33 cellular contexts compared by ENCODE assay signal in the genomic region with DNA sequence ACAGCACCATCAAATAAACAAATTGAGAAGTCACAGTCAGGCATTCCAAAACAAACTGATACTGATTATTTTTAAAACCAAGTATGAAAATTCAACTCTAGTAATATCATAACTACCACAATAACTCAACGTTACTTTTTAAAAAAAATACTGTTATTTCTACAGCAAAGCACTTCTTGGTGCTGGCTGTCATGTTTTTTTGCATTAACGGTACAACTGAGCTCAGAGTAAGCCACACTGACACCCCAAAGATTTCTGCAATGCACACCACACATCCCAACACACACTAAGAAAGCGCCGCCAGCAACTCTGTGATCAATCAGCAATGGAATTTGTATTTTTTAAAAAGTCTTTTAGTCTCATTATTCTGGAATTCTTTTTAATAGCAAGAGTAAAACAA.
"Had no signal": no experiment of that assay in that cellular context is flagged by ENCODE, and none has a peak within 500 bp of the region (broad histone marks: within the 10 kb centered on the region; RNA-seq: fewer than 3 reads in every experiment).

No MANE protein-coding gene starts in this region.

- H3K4me3 ChIP-seq: MG63, Peyer's patch had no signal

- FAIRE-seq: colon had no signal

- H3K4me1 Mint-ChIP-seq: activated B cell treated with CpG ODN at 0.5 μM for 24 hours had no signal

- ATAC-seq: activated CD8-positive, alpha-beta T cell treated with anti-CD3 and anti-CD28 coated beads for 36 hours; PC-3; Right ventricle myocardium inferior; SK-N-SH treated with all-trans-retinoic acid at 6 μM for 48 hours; T-cell had no signal

- H3K27ac Mint-ChIP-seq: activated B cell treated with CpG ODN at 0.5 μM for 24 hours; activated naive CD8-positive, alpha-beta T cell treated with anti-CD3 and anti-CD28 coated beads for 36 hours; T-cell had no signal

- H3K27ac ChIP-seq: brain microvascular endothelial cell, Peyer's patch, RWPE1, VCaP had no signal

- DNase-seq: activated B cell treated with CpG ODN at 0.5 μM for 24 hours; activated CD4-positive, alpha-beta T cell treated with anti-CD3 and anti-CD28 coated beads, Interleukin-2, amount 50 U/mL, for 1 hour; activated CD4-positive, CD25-positive, alpha-beta regulatory T cell treated with anti-CD3 and anti-CD28 coated beads, Interleukin-2, amount 50 U/mL, for 72 hours; activated CD8-positive, alpha-beta T cell treated with anti-CD3 and anti-CD28 coated beads for 36 hours; activated effector memory CD4-positive, alpha-beta T cell treated with anti-CD3 and anti-CD28 coated beads, Interleukin-2, amount 50 U/mL, for 16 hours; activated naive CD4-positive, alpha-beta T cell; activated naive CD4-positive, alpha-beta T cell treated with anti-CD3 and anti-CD28 coated beads, Interleukin-2, amount 50 U/mL, for 16 hours; activated naive CD8-positive, alpha-beta T cell treated with anti-CD3 and anti-CD28 coated beads for 36 hours; activated T-cell treated with anti-CD3 and anti-CD28 coated beads for 4 hours; amniotic stem cell; aorta; brain microvascular endothelial cell; central memory CD4-positive, alpha-beta T cell; Kasumi-1; KG1; MG63; MV-4-11; NCI-H1092; NCI-H1436 treated with DMSO at 0.1 percent for 48 hours; NCI-H1694 treated with DMSO at 0.1 percent for 48 hours; NCI-H2029; NCI-H345; NCI-H524 treated with DMSO at 0.1 percent for 48 hours; PC-3; Peyer's patch; SIG-M5; T-cell; T-helper 9 cell had no signal

- H3K4me3 Mint-ChIP-seq: activated B cell treated with CpG ODN at 0.5 μM for 24 hours; activated CD8-positive, alpha-beta T cell treated with anti-CD3 and anti-CD28 coated beads for 36 hours; activated naive CD8-positive, alpha-beta T cell treated with anti-CD3 and anti-CD28 coated beads for 36 hours; T-cell had no signal

- H3K9me3 Mint-ChIP-seq: activated B cell treated with CpG ODN at 0.5 μM for 24 hours; activated CD8-positive, alpha-beta T cell treated with anti-CD3 and anti-CD28 coated beads for 36 hours; activated naive CD8-positive, alpha-beta T cell treated with anti-CD3 and anti-CD28 coated beads for 36 hours; T-cell had no signal

- H3K4me1 ChIP-seq: Peyer's patch had no signal

- H3K9me3 ChIP-seq: MG63, Peyer's patch had no signal

- H3K36me3 ChIP-seq: brain microvascular endothelial cell, MG63, Peyer's patch had no signal

- H3K27me3 ChIP-seq: brain microvascular endothelial cell, MG63, Peyer's patch had no signal

- H3K27me3 Mint-ChIP-seq: activated B cell treated with CpG ODN at 0.5 μM for 24 hours; activated CD8-positive, alpha-beta T cell treated with anti-CD3 and anti-CD28 coated beads for 36 hours; activated naive CD8-positive, alpha-beta T cell treated with anti-CD3 and anti-CD28 coated beads for 36 hours; T-cell had no signal
